ENCODE assay signal across 15 cellular contexts in the genomic region with DNA sequence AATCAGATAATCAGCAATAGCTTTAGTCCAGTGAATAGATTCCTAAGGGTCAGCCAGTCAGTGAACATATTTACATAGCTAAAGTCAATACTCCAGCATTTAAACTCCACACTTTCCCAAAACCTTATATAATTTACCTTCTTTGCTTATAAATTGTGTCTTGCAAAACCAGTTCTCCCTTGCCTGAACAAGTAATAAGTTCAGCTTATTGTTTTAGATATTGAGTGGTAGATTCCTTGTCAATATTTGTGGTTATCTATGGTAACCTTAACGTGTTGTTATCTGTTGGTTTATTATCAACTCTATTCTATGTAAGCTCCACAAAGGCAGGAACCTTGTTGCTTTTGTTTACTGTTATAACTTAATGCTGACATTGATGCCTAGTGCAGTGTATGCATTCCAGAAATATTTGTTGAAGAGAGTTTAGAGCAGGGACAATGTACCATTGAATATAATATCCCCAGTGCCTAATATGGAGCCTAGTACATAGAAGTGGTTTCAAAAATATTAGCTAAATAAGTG. TPM values are rescaled to one million over a fixed set of nuclear protein-coding genes. Genes with fewer than 3 reads are reported as not detected.
DNase-seq lines count a peak whose midpoint lies in the region; ATAC-seq and TF ChIP-seq lines count a peak whose summit lies in the region.
"Had no signal": no experiment of that assay in that cellular context is flagged by ENCODE, and none has a peak within 500 bp of the region (broad histone marks: within the 10 kb centered on the region; RNA-seq: fewer than 3 reads in every experiment).

No MANE protein-coding gene starts in this region.

- no peaks in the 10 kb centered on the region for H3K27me3 ChIP-seq in thyroid gland
- H3K27me3 ChIP-seq: BLaER1 treated with 17β-estradiol and CSF1 and Interleukin-3, amounts not matched to agents 10 nM and 100 nM had no signal

- no peaks in the 10 kb centered on the region for H3K36me3 ChIP-seq in thyroid gland

- intact Hi-C loops in thyroid gland (cut with DNase I), result no loop called here

- TF ChIP-seq CTCF in thyroid gland (IDR thresholded peaks at IDR 0.05), result no peak

- no peak for TF ChIP-seq POLR2A in thyroid gland (IDR thresholded peaks at IDR 0.05)

- in situ Hi-C loops in SK-MEL-5 (cut with HindIII; ENCODE audit: low pct_unique_long_range_greater_than_20kb, low sequenced_read_pairs), result no loop called here

- no peak overlapping the region for H3K4me3 ChIP-seq in thyroid gland (replicated peaks in 1 of 3)
- H3K4me3 ChIP-seq: BLaER1 treated with 17β-estradiol and CSF1 and Interleukin-3, amounts not matched to agents 10 nM and 100 nM had no signal

- peak; percentile 39 for DNase-seq in NCI-H748 (lab: John Stamatoyannopoulos, UW; ENCODE audit: unreplicated experiment)
- no peak for DNase-seq in NCI-H748 treated with DMSO at 0.1 percent for 48 hours (lab: John Stamatoyannopoulos, UW)
- DNase-seq in SK-MEL-5 (ENCODE audit: low read depth, low spot score), result peak; percentile 17
- no peak for DNase-seq in epithelial cell of prostate (ENCODE audit: low read depth, low spot score)
- peak; percentile 13 for DNase-seq in renal cortical epithelial cell (ENCODE audit: low read depth)
- no peak for DNase-seq in T-helper 2 cell
- DNase-seq in thyroid gland, result no peak
- DNase-seq: 8988T, HFFc6, NCI-H1694 treated with DMSO at 0.1 percent for 48 hours, NCI-H446 treated with DMSO at 0.1 percent for 48 hours had no signal

- H3K4me1 ChIP-seq in thyroid gland, result no peaks in the 10 kb centered on the region

- H3K27ac ChIP-seq in epithelial cell of prostate (peak overlapping the region; percentile 70), thyroid gland (no peak overlapping the region)

- H3K9me3 ChIP-seq in thyroid gland, result no peaks in the 10 kb centered on the region

- no peak for ATAC-seq in GM21737 (IDR thresholded peaks at IDR 0.05; ENCODE audit: unreplicated experiment)

- 72 to 75% methylated on average over 1 of the region's 1 CpG for whole genome bisulfite sequencing in thyroid gland, 2 donors

RNA-seq across cellular contexts. Expression of a gene that starts 24.0 kb away (rescaled TPM):
- not detected in 2 replicates for total RNA-seq in SK-MEL-5 (2014; rRNA removed; shearing (Covaris generic))
- polyA plus RNA-seq in SK-MEL-5 (2015; cell fraction: cytosol; rRNA removed), result not detected in 2 replicates
- polyA plus RNA-seq in SK-MEL-5 (2015; cell fraction: nucleus; rRNA removed), result 0.64 TPM in 1 of 2 replicates, not detected in the other
- total RNA-seq in renal cortical epithelial cell (not detected in 2 replicates), thyroid gland (not detected)
- total RNA-seq: H4, HFFc6 had no signal
- polyA plus RNA-seq: IgD-negative memory B cell had no signal

RNA-seq across cellular contexts. Expression of a gene that starts 36.7 kb away (rescaled TPM):
- total RNA-seq in SK-MEL-5 (2014; rRNA removed; shearing (Covaris generic)), result 355 and 367 TPM in 2 replicates
- 308 and 323 TPM in 2 replicates for polyA plus RNA-seq in SK-MEL-5 (2015; cell fraction: cytosol; rRNA removed)
- polyA plus RNA-seq in SK-MEL-5 (2015; cell fraction: nucleus; rRNA removed), result 220 and 246 TPM in 2 replicates
- 183 and 292 TPM in 2 replicates for total RNA-seq in renal cortical epithelial cell
- 100 to 1,000 TPM in 1 of 4 donors, 10 to 100 TPM in 3; 57.6 to 103 (median 77.3) TPM for total RNA-seq in thyroid gland

Comparison
In these comparisons a context has a peak if more than half of its experiments do, and no peak if none do; other contexts are left out.
1. DNase-seq: peak in NCI-H748 (single experiment), SK-MEL-5 (single experiment) and renal cortical epithelial cell (single experiment); none in NCI-H748 treated with DMSO at 0.1 percent for 48 hours (single experiment), epithelial cell of prostate (single experiment), T-helper 2 cell (0 of 5) and thyroid gland (0 of 2).